In genomic region chr3:14520967-14521366, GRCh38 we compare ENCODE assay signal across 26 cellular contexts. TPM values are rescaled to one million over a fixed set of nuclear protein-coding genes. Genes with fewer than 3 reads are reported as not detected.
DNase-seq lines count a peak whose midpoint lies in the region; ATAC-seq and TF ChIP-seq lines count a peak whose summit lies in the region.
"Had no signal": no experiment of that assay in that cellular context is flagged by ENCODE, and none has a peak within 500 bp of the region (broad histone marks: within the 10 kb centered on the region; RNA-seq: fewer than 3 reads in every experiment).

No MANE protein-coding gene starts in this region.

- no peaks in the 10 kb centered on the region for H3K9me2 ChIP-seq in GM23338 (ENCODE audit: insufficient read depth)

- no peak overlapping the region for H4K12ac ChIP-seq in trophoblast cell (ENCODE audit: low read depth, low read length)

- H3K9me3 ChIP-seq in right atrium auricular region: no peaks in the 10 kb centered on the region
- H3K9me3 ChIP-seq in trophoblast cell (ENCODE audit: insufficient read depth, low read depth, low read length): no peaks in the 10 kb centered on the region
- H3K9me3 ChIP-seq: ascending aorta, BLaER1, colonic mucosa, transverse colon had no signal

- H3K27ac Mint-ChIP-seq in GM23338: peak overlapping the region; percentile 60; the same call in 1 of the 2 replicates
- H3K27ac Mint-ChIP-seq in stimulated activated naive B cell treated with anti-CD40 and anti-IgM and Interleukin-4, amounts not matched to agents 10 μg/mL and 1 μg/mL and 100 μg/mL, for 72 hours: no peak overlapping the region
- H3K27ac Mint-ChIP-seq: activated CD4-positive, alpha-beta memory T cell treated with anti-CD3 and anti-CD28 coated beads, Interleukin-2, amount 10 ng/mL, durations not matched to agents 7 days and 5 days; activated T-helper 2 cell treated with anti-CD3 and anti-CD28 coated beads, Interferon-gamma antibody, Interleukin-2, Interleukin-4, amounts not matched to agents 10 μg/mL and 5 μg/mL and 100 μg/mL, durations not matched to agents 14 hours and 24 hours and 36 hours; mesothelial cell of epicardium; T-helper 17 cell had no signal

- no peak overlapping the region for H3K18ac ChIP-seq in trophoblast cell (ENCODE audit: low read length)

- no peak overlapping the region for H3K4ac ChIP-seq in trophoblast cell (ENCODE audit: low read depth, low read length)

- H3K27me3 ChIP-seq in GM23338 (ENCODE audit: insufficient read depth) (no peaks in the 10 kb centered on the region), right atrium auricular region (no peaks in the 10 kb centered on the region), trophoblast cell (ENCODE audit: insufficient read depth, low read length) (no peaks in the 10 kb centered on the region)
- H3K27me3 ChIP-seq: ascending aorta, BLaER1, colonic mucosa, transverse colon had no signal

- no peaks in the 10 kb centered on the region for H3K36me3 Mint-ChIP-seq in GM23338 (ENCODE audit: low read depth)
- no peaks in the 10 kb centered on the region for H3K36me3 Mint-ChIP-seq in stimulated activated naive B cell treated with anti-CD40 and anti-IgM and Interleukin-4, amounts not matched to agents 10 μg/mL and 1 μg/mL and 100 μg/mL, for 72 hours
- H3K36me3 Mint-ChIP-seq: mesothelial cell of epicardium had no signal

- no peaks in the 10 kb centered on the region for H3F3A ChIP-seq in GM23338 (replicated peaks; ENCODE audit: low read depth)

- DNase-seq in ELF-1 (ENCODE audit: low read depth, low spot score): peak; percentile 40
- DNase-seq in GM23338 (ENCODE audit: low spot score): no peak
- no peak for DNase-seq in right atrium auricular region (ENCODE audit: low spot score)
- DNase-seq in trophoblast cell: peak; percentile 56 to 84
- no peak for DNase-seq in stimulated activated naive B cell treated with anti-CD40 and anti-IgM and Interleukin-4, amounts not matched to agents 10 μg/mL and 1 μg/mL and 100 μg/mL, for 72 hours
- DNase-seq: activated CD4-positive, alpha-beta memory T cell treated with anti-CD3 and anti-CD28 coated beads, Interleukin-2, amount 10 ng/mL, durations not matched to agents 7 days and 5 days; activated CD4-positive, CD25-positive, alpha-beta regulatory T cell treated with anti-CD3 and anti-CD28 coated beads, Interleukin-2, amount 50 U/mL, for 72 hours; colonic mucosa; effector CD8-positive, alpha-beta T cell; HCEC 1CT; Kasumi-1; NCI-H1436; NCI-H2081 treated with DMSO at 0.1 percent for 48 hours; NCI-H226; NCI-H526 treated with DMSO at 0.1 percent for 48 hours; NK-92 treated with Interleukin-12 subunit alpha and Interleukin-12 subunit beta, amount 100 ng/mL, for 24 hours; retina; T-helper 17 cell; transverse colon had no signal

- H2BK5ac ChIP-seq in trophoblast cell (ENCODE audit: low read depth, low read length, poor library complexity): no peak overlapping the region

- H3K14ac ChIP-seq in trophoblast cell (ENCODE audit: low read length): no peak overlapping the region

- H3K36me3 ChIP-seq in GM23338 (ENCODE audit: insufficient read depth) (no peaks in the 10 kb centered on the region), right atrium auricular region (peaks cover 12% of the 10 kb centered on the region), trophoblast cell (ENCODE audit: control insufficient read depth in 1 of 2, insufficient read depth in 2 of 2, low read length in 2 of 2) (no peaks in the 10 kb centered on the region)
- H3K36me3 ChIP-seq: ascending aorta, BLaER1, colonic mucosa, transverse colon had no signal

- no CpG with 5 or more reads among the region's 8 CpGs for WGBS in trophoblast cell (ENCODE audit: extremely low coverage, insufficient coverage, insufficient read length)

- TF ChIP-seq CTCF in GM23338 (conservative IDR thresholded peaks at IDR 0.05; ENCODE audit: low read depth in 2 of 2) (no peak), right atrium auricular region (IDR thresholded peaks at IDR 0.05) (no peak)

- no peaks in the 10 kb centered on the region for H3K79me2 ChIP-seq in GM23338 (replicated peaks; ENCODE audit: insufficient read depth)
- no peaks in the 10 kb centered on the region for H3K79me2 ChIP-seq in trophoblast cell (ENCODE audit: control insufficient read depth, insufficient read depth, low read length, poor library complexity)

- H4K91ac ChIP-seq in trophoblast cell (ENCODE audit: low read depth, low read length): no peak overlapping the region

- no peak overlapping the region for H2BK120ac ChIP-seq in trophoblast cell (ENCODE audit: insufficient read depth, low read length, poor library complexity)

- H3K79me1 ChIP-seq in trophoblast cell (ENCODE audit: low read length): no peaks in the 10 kb centered on the region

- peaks cover 2% of the 10 kb centered on the region; the same call in 1 of the 2 replicates for H3K4me1 ChIP-seq in GM23338 (ENCODE audit: insufficient read depth)
- H3K4me1 ChIP-seq in right atrium auricular region: peaks cover 0 to 61% of the 10 kb centered on the region in 2 donors
- peaks cover 6 to 9% of the 10 kb centered on the region in 2 experiments for H3K4me1 ChIP-seq in trophoblast cell (ENCODE audit: control insufficient read depth in 1 of 2, insufficient read depth in 2 of 2, low read length in 2 of 2)
- H3K4me1 ChIP-seq: BLaER1, colonic mucosa had no signal

- no peak overlapping the region for H4K8ac ChIP-seq in trophoblast cell (ENCODE audit: low read depth, low read length)

- peaks cover 8% of the 10 kb centered on the region for H3K4me1 Mint-ChIP-seq in GM23338
- H3K4me1 Mint-ChIP-seq in stimulated activated naive B cell treated with anti-CD40 and anti-IgM and Interleukin-4, amounts not matched to agents 10 μg/mL and 1 μg/mL and 100 μg/mL, for 72 hours: no peaks in the 10 kb centered on the region
- H3K4me1 Mint-ChIP-seq: activated CD4-positive, alpha-beta memory T cell treated with anti-CD3 and anti-CD28 coated beads, Interleukin-2, amount 10 ng/mL, durations not matched to agents 7 days and 5 days; mesothelial cell of epicardium had no signal

- no peaks in the 10 kb centered on the region for H3K9me3 Mint-ChIP-seq in GM23338
- no peaks in the 10 kb centered on the region for H3K9me3 Mint-ChIP-seq in stimulated activated naive B cell treated with anti-CD40 and anti-IgM and Interleukin-4, amounts not matched to agents 10 μg/mL and 1 μg/mL and 100 μg/mL, for 72 hours
- H3K9me3 Mint-ChIP-seq: activated CD4-positive, alpha-beta memory T cell treated with anti-CD3 and anti-CD28 coated beads, Interleukin-2, amount 10 ng/mL, durations not matched to agents 7 days and 5 days; activated T-helper 2 cell treated with anti-CD3 and anti-CD28 coated beads, Interferon-gamma antibody, Interleukin-2, Interleukin-4, amounts not matched to agents 10 μg/mL and 5 μg/mL and 100 μg/mL, durations not matched to agents 14 hours and 24 hours and 36 hours; mesothelial cell of epicardium had no signal

- no peak overlapping the region for H3K27ac ChIP-seq in GM23338 (ENCODE audit: low read depth)
- H3K27ac ChIP-seq in right atrium auricular region: peak overlapping the region; percentile 90 to 95
- H3K27ac ChIP-seq in trophoblast cell (ENCODE audit: low read depth, low read length): no peak overlapping the region
- H3K27ac ChIP-seq: ascending aorta, BLaER1, colonic mucosa, transverse colon had no signal

- no peak overlapping the region for H2AK5ac ChIP-seq in trophoblast cell (ENCODE audit: low read length)

- H4K20me1 ChIP-seq in GM23338 (replicated peaks; ENCODE audit: insufficient read depth): no peaks in the 10 kb centered on the region
- H4K20me1 ChIP-seq: BLaER1 had no signal

- no peak overlapping the region for H2BK12ac ChIP-seq in trophoblast cell (ENCODE audit: low read length)

- H3K23ac ChIP-seq in trophoblast cell (ENCODE audit: low read length): no peak overlapping the region

- H2AFZ ChIP-seq in GM23338 (no peak overlapping the region), trophoblast cell (ENCODE audit: insufficient read depth, low read length, poor library complexity) (no peak overlapping the region)

- H3K4me2 ChIP-seq in GM23338 (no peak overlapping the region), trophoblast cell (ENCODE audit: low read length) (no peak overlapping the region)
- H3K4me2 ChIP-seq: BLaER1 had no signal

- no peak overlapping the region for H3K4me3 ChIP-seq in GM23338
- no peak overlapping the region for H3K4me3 ChIP-seq in right atrium auricular region
- H3K4me3 ChIP-seq in trophoblast cell (ENCODE audit: low read depth, low read length): no peak overlapping the region
- H3K4me3 ChIP-seq: ascending aorta, BLaER1, colonic mucosa, transverse colon had no signal

- H3K27me3 Mint-ChIP-seq in GM23338 (ENCODE audit: insufficient read depth, low read depth, poor library complexity): peaks cover 11% of the 10 kb centered on the region
- peaks cover 10 to 20% of the 10 kb centered on the region in 2 donors for H3K27me3 Mint-ChIP-seq in stimulated activated naive B cell treated with anti-CD40 and anti-IgM and Interleukin-4, amounts not matched to agents 10 μg/mL and 1 μg/mL and 100 μg/mL, for 72 hours
- H3K27me3 Mint-ChIP-seq: activated CD4-positive, alpha-beta memory T cell treated with anti-CD3 and anti-CD28 coated beads, Interleukin-2, amount 10 ng/mL, durations not matched to agents 7 days and 5 days had no signal

- no peak for ATAC-seq in GM23338
- no peak for ATAC-seq in HG03025 (IDR thresholded peaks at IDR 0.05; ENCODE audit: low FRiP score, unreplicated experiment)
- ATAC-seq in HG02798 (IDR thresholded peaks at IDR 0.05; ENCODE audit: poor library complexity, unreplicated experiment): no peak
- ATAC-seq in stimulated activated naive B cell treated with anti-CD40 and anti-IgM and Interleukin-4, amounts not matched to agents 10 μg/mL and 1 μg/mL and 100 μg/mL, for 72 hours (replicated peaks): no peak
- ATAC-seq: T-helper 17 cell had no signal

- no peak overlapping the region for H3K9ac ChIP-seq in trophoblast cell (ENCODE audit: low read length)
- H3K9ac ChIP-seq: BLaER1 had no signal

- H3K4me3 Mint-ChIP-seq in GM23338: no peak overlapping the region
- H3K4me3 Mint-ChIP-seq in stimulated activated naive B cell treated with anti-CD40 and anti-IgM and Interleukin-4, amounts not matched to agents 10 μg/mL and 1 μg/mL and 100 μg/mL, for 72 hours: no peak overlapping the region
- H3K4me3 Mint-ChIP-seq: activated CD4-positive, alpha-beta memory T cell treated with anti-CD3 and anti-CD28 coated beads, Interleukin-2, amount 10 ng/mL, durations not matched to agents 7 days and 5 days; mesothelial cell of epicardium; T-helper 17 cell had no signal

RNA-seq across cellular contexts. Expression of gene GRIP2, which starts 19.2 kb away (rescaled TPM):
- 4.5 and 5.8 TPM in 2 replicates for total RNA-seq in GM23338 (2014; rRNA removed; shearing (Covaris generic))
- 3.6 and 3.9 TPM in 2 replicates for polyA plus RNA-seq in GM23338 (2016; fragmentation: Nextera tagmentation; extraction: Ambion mirVana)
- 10 to 100 TPM in 1 of 2 donors, 1 to 10 TPM in 1; 7.1 to 13.2 TPM for total RNA-seq in right atrium auricular region
- polyA plus RNA-seq in trophoblast cell (2013): 0.19 and 0.23 TPM in 2 replicates
- total RNA-seq: activated T-helper 2 cell treated with anti-CD3 and anti-CD28 coated beads, Interferon-gamma antibody, Interleukin-2, Interleukin-4, amounts not matched to agents 10 μg/mL and 5 μg/mL and 100 μg/mL, durations not matched to agents 14 hours and 24 hours and 36 hours; epithelial cell of proximal tubule had no signal

Comparison
In these comparisons a context has a peak if more than half of its experiments do, and no peak if none do; other contexts are left out.
1. DNase-seq: peak in ELF-1 (single experiment) and trophoblast cell (2 of 2); none in GM23338 (single experiment), right atrium auricular region (single experiment) and stimulated activated naive B cell treated with anti-CD40 and anti-IgM and Interleukin-4, amounts not matched to agents 10 μg/mL and 1 μg/mL and 100 μg/mL, for 72 hours (single experiment).
2. H3K27ac ChIP-seq: peak in right atrium auricular region (2 of 2); none in GM23338 (single experiment) and trophoblast cell (single experiment).